In the genomic region with DNA sequence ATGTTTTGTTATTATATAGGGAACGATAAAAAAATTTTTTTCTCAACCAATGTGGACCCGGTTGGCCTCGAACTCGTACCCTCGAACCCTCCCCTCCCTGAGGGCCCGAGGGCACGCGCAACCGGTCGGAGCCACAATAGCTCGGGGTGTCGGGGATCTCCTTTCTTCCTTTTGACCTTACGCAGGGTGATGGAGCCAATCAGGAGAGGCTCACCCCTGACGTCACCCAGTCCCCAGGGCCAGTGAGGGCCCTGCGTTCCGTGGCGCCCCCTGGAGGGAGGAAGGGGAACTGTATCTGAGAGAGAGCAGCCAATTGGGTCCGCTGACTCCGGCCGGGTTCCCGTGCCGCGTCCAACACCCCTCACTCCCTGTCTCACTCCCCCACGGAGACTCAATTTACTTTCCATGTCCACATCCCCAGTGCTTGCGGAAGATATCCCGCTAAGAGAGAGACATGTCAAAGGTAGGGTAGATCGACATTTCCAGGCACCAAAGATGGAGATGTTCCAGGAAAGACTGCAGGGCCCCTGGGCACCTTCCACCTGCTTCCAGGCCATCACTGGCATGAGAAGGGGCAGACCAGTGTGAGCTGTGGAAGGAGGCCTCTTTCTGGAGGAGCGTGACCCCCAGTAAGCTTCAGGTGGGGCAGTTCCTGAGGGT, we compare ENCODE assay signal across 12 cellular contexts. TPM values are rescaled to one million over a fixed set of nuclear protein-coding genes. Genes with fewer than 3 reads are reported as not detected.
A peak's percentile ranks its signal among the peaks of the same experiment; 100 is the strongest.
DNase-seq lines count a peak whose midpoint lies in the region; ATAC-seq and TF ChIP-seq lines count a peak whose summit lies in the region.
"Not testable (repeated sequence)": the region's sequence is repeated elsewhere in the genome, so short reads cannot be mapped to it uniquely, and the experiment has no call there.
"Had no signal": no experiment of that assay in that cellular context is flagged by ENCODE, and none has a peak within 500 bp of the region (broad histone marks: within the 10 kb centered on the region; RNA-seq: fewer than 3 reads in every experiment).

A gene (plus strand): TSS at position 249 of the 660 bp plus-strand sequence. CDS start 206 bp downstream, at position 455.

- H2AK5ac ChIP-seq in IMR-90 (ENCODE audit: low read depth, low read length) = not testable (repeated sequence)

- not testable (repeated sequence) for H2AFZ ChIP-seq in IMR-90 (replicated peaks; ENCODE audit: low read length, poor library complexity)

- H2BK120ac ChIP-seq in IMR-90 (ENCODE audit: low read depth, low read length) = not testable (repeated sequence)

- not testable (repeated sequence) for H3K4me2 ChIP-seq in IMR-90 (ENCODE audit: low read depth, low read length)

- H3K27ac ChIP-seq in IMR-90 (ENCODE audit: insufficient read depth, low read length) = not testable (repeated sequence)

- not testable (repeated sequence) for H3K9me3 ChIP-seq in IMR-90 (ENCODE audit: control insufficient read depth, insufficient read depth, low read length)

- not testable (repeated sequence) for H4K20me1 ChIP-seq in IMR-90 (ENCODE audit: insufficient read depth, low read length)

- POLR2A ChIA-PET in IMR-90 (lab: Charles Lee; ENCODE audit: unreplicated experiment) = not testable (repeated sequence)

- peak; percentile 15; the same call in 1 of the 2 replicates for TF ChIP-seq CTCF in IMR-90 (conservative IDR thresholded peaks at IDR 0.05; ENCODE audit: low read depth, low read length)
- TF ChIP-seq CTCF in nephron progenitor cell (IDR thresholded peaks at IDR 0.05) = peak; percentile 45

- TF ChIP-seq RAD21 in IMR-90 (IDR thresholded peaks at IDR 0.05; ENCODE audit: low read length) = not testable (repeated sequence)

- not testable (repeated sequence) for H4K91ac ChIP-seq in IMR-90 (ENCODE audit: insufficient read depth, low read depth, low read length)

- not testable (repeated sequence) for ATAC-seq in IMR-90 (ENCODE audit: low read depth)
- ATAC-seq in esophagus mucosa = peak; percentile 22
- ATAC-seq in stimulated activated effector memory CD8-positive, alpha-beta T cell treated with anti-CD3 and anti-CD28 coated beads, Interleukin-12 subunit alpha, Interleukin-12 subunit beta, amount 100 ng/mL, for 72 hours = peak; percentile 91

- not testable (repeated sequence) for H3K4me3 Mint-ChIP-seq in nephron progenitor cell
- H3K4me3 Mint-ChIP-seq in stimulated activated effector memory CD8-positive, alpha-beta T cell treated with anti-CD3 and anti-CD28 coated beads, Interleukin-12 subunit alpha, Interleukin-12 subunit beta, amount 100 ng/mL, for 72 hours = peak within 1 kb of the TSS; percentile 22

- not testable (repeated sequence) for H3K4me1 ChIP-seq in IMR-90 (ENCODE audit: control insufficient read depth, insufficient read depth, low read length)

- dilution Hi-C loops in IMR-90 (cut with HindIII; ENCODE audit: low sequenced_read_pairs, unreplicated experiment) = not testable (repeated sequence)

- not testable (repeated sequence) for H2AK9ac ChIP-seq in IMR-90 (replicated peaks; ENCODE audit: low read depth, low read length, poor library complexity)

- H3K4me3 ChIP-seq in IMR-90 (ENCODE audit: insufficient read depth, low read depth, low read length) = not testable (repeated sequence)

- DNase-seq in D341Med (ENCODE audit: low spot score) = peak; percentile 38
- not testable (repeated sequence) for DNase-seq in IMR-90
- DNase-seq in NCI-H82 (lab: John Stamatoyannopoulos, UW) = peak; percentile 92
- DNase-seq in activated CD4-positive, CD25-positive, alpha-beta regulatory T cell treated with anti-CD3 and anti-CD28 coated beads, Interleukin-2, amount 50 U/mL, for 72 hours = peak; percentile 76
- peak; percentile 54 for DNase-seq in activated naive CD4-positive, alpha-beta T cell treated with Interleukin-2 at 50 U/mL for 16 hours
- peak; percentile 34 for DNase-seq in nephron progenitor cell
- peak; percentile 58 to 90 for DNase-seq in stimulated activated effector memory CD8-positive, alpha-beta T cell treated with anti-CD3 and anti-CD28 coated beads, Interleukin-12 subunit alpha, Interleukin-12 subunit beta, amount 100 ng/mL, for 72 hours (ENCODE audit: low spot score in 2 of 2)

- H3K9me3 Mint-ChIP-seq in nephron progenitor cell; stimulated activated effector memory CD8-positive, alpha-beta T cell treated with anti-CD3 and anti-CD28 coated beads, Interleukin-12 subunit alpha, Interleukin-12 subunit beta, amount 100 ng/mL, for 72 hours: not testable (repeated sequence)

- H3K36me3 Mint-ChIP-seq in nephron progenitor cell (ENCODE audit: low read depth); stimulated activated effector memory CD8-positive, alpha-beta T cell treated with anti-CD3 and anti-CD28 coated beads, Interleukin-12 subunit alpha, Interleukin-12 subunit beta, amount 100 ng/mL, for 72 hours: not testable (repeated sequence)

- H3K14ac ChIP-seq in IMR-90 (replicated peaks; ENCODE audit: low read depth, low read length) = not testable (repeated sequence)

- in situ Hi-C loops in IMR-90 (cut with MboI; ENCODE audit: low sequenced_read_pairs) = not testable (repeated sequence)

- not testable (repeated sequence) for H3K9me1 ChIP-seq in IMR-90 (ENCODE audit: insufficient read depth, low read length)

- BruUV-seq in IMR-90 (replicated peaks; lab: Mats Ljungman, UMichigan) = not testable (repeated sequence)

- peaks cover 33% of the 10 kb centered on the region for H3K27me3 Mint-ChIP-seq in nephron progenitor cell (ENCODE audit: low read depth, poor library complexity)

- H4K5ac ChIP-seq in IMR-90 (ENCODE audit: low read depth, low read length) = not testable (repeated sequence)

- not testable (repeated sequence) for H3K56ac ChIP-seq in IMR-90 (ENCODE audit: extremely low read depth, insufficient read depth, low read length)

- not testable (repeated sequence) for H3K18ac ChIP-seq in IMR-90 (ENCODE audit: low read depth, low read length)

- not testable (repeated sequence) for H3K27me3 ChIP-seq in IMR-90 (ENCODE audit: control insufficient read depth, insufficient read depth, low read length)

- not testable (repeated sequence) for H3K36me3 ChIP-seq in IMR-90 (ENCODE audit: control insufficient read depth, insufficient read depth, low read length)

- not testable (repeated sequence) for H2BK15ac ChIP-seq in IMR-90 (ENCODE audit: low read depth, low read length)

- not testable (repeated sequence) for H3K4me1 Mint-ChIP-seq in nephron progenitor cell; stimulated activated effector memory CD8-positive, alpha-beta T cell treated with anti-CD3 and anti-CD28 coated beads, Interleukin-12 subunit alpha, Interleukin-12 subunit beta, amount 100 ng/mL, for 72 hours

- H3K23ac ChIP-seq in IMR-90 (ENCODE audit: low read depth, low read length) = not testable (repeated sequence)

- intact Hi-C loops in IMR-90 (cut with micrococcal nuclease) = not testable (repeated sequence)

- not testable (repeated sequence) for H4K8ac ChIP-seq in IMR-90 (ENCODE audit: low read depth in 2 of 2, low read length in 2 of 2)

- H3K27ac Mint-ChIP-seq in nephron progenitor cell = not testable (repeated sequence)
- peak within 1 kb of the TSS; percentile 94 for H3K27ac Mint-ChIP-seq in stimulated activated effector memory CD8-positive, alpha-beta T cell treated with anti-CD3 and anti-CD28 coated beads, Interleukin-12 subunit alpha, Interleukin-12 subunit beta, amount 100 ng/mL, for 72 hours

- not testable (repeated sequence) for H3K79me1 ChIP-seq in IMR-90 (ENCODE audit: low read depth in 1 of 2, low read length in 2 of 2)

- CTCF ChIA-PET in IMR-90 (lab: Yijun Ruan, JAX) = not testable (repeated sequence)

- not testable (repeated sequence) for H2BK5ac ChIP-seq in IMR-90 (ENCODE audit: low read depth, low read length, poor library complexity, severe bottlenecking)

- not testable (repeated sequence) for TF ChIP-seq POLR2A in IMR-90 (IDR thresholded peaks at IDR 0.05; ENCODE audit: low read depth, low read length)

- H2BK20ac ChIP-seq in IMR-90 (ENCODE audit: low read depth, low read length) = not testable (repeated sequence)

- no CpG with 5 or more reads among the region's 28 CpGs for WGBS in IMR-90 (ENCODE audit: extremely low coverage in 2 of 2, insufficient read length in 1 of 2), 2 experiments

- H3K4ac ChIP-seq in IMR-90 (ENCODE audit: low read depth, low read length) = not testable (repeated sequence)

- H3K9ac ChIP-seq in IMR-90 (ENCODE audit: low read depth, low read length) = not testable (repeated sequence)

RNA-seq across cellular contexts. Expression of the gene that starts here (rescaled TPM):
- total RNA-seq in IMR-90 (2012; rRNA removed) (not detected in 2 replicates), esophagus mucosa (not detected)
- polyA plus RNA-seq in IMR-90 (2012; rRNA removed) = not detected in 2 replicates
- polyA plus RNA-seq in IMR-90 (2012; cell fraction: cytosol; rRNA removed) = 0.09 and 0.28 TPM in 2 replicates
- polyA plus RNA-seq in IMR-90 (2012; cell fraction: nucleus; rRNA removed; ENCODE audit: low replicate concordance) = not detected in 2 replicates
- total RNA-seq: breast epithelium, mucosa of descending colon, skeletal muscle tissue, ureter had no signal

Comparison
In these comparisons a context has a peak if more than half of its experiments do, and no peak if none do; other contexts are left out.
1. Peak in ATAC-seq in esophagus mucosa; RNA of the gene not detected or under 1 TPM.